8 cellular contexts compared by ENCODE assay signal in the genomic region with DNA sequence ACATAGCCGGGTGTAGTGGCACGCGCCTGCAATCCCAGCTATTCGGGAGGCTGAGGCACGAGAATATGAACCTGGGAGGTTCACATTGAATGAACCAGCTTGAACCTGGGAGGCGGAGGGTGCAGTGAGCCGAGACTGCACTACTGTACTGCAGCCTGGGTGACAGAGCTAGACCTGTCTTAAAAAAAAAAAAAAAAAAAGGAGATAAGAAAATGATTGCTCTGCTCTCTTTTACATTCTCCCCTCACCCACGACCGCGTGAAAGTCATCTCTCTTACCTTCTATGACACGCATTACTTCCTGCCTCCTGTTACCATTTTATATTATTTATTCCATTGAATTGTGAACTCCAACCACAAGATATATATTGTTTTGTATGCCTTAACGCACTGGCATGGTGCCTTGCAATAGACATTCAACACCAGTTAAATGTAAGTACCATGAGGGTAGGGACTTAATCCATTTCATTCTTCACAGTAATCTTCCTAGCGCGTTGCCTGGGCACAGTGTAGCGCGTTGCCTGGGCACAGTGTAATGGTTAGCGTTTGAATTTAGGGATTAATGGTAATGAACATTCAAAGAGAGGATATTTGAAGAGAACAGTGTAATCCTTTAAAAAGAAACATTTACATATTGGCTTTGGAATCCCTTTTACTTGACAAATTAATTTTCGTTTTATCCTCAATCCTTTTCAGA. TPM values are rescaled to one million over a fixed set of nuclear protein-coding genes. Genes with fewer than 3 reads are reported as not detected.
DNase-seq lines count a peak whose midpoint lies in the region; ATAC-seq and TF ChIP-seq lines count a peak whose summit lies in the region.

No MANE protein-coding gene starts in this region.

- TF ChIP-seq CTCF in chondrocyte (IDR thresholded peaks at IDR 0.05) (no peak), osteoblast (IDR thresholded peaks at IDR 0.05; ENCODE audit: extremely low read depth, low read depth, low read length) (no peak)

- H4K20me1 ChIP-seq in BLaER1, result peaks cover 71% of the 10 kb centered on the region
- peaks cover 36% of the 10 kb centered on the region for H4K20me1 ChIP-seq in osteoblast (ENCODE audit: insufficient read depth, low read length)

- H3K9ac ChIP-seq in BLaER1, result peak overlapping the region; percentile 97

- H3K27ac ChIP-seq in BLaER1 (peak overlapping the region; percentile 95; the same call in 1 of the 2 replicates), osteoblast (ENCODE audit: low read depth, low read length) (peak overlapping the region; percentile 95)

- H3K79me2 ChIP-seq in osteoblast (ENCODE audit: insufficient read depth, low read length), result peaks cover 71% of the 10 kb centered on the region

- H2AFZ ChIP-seq in osteoblast (ENCODE audit: low read length), result no peak overlapping the region

- H3K27me3 ChIP-seq in BLaER1, result no peaks in the 10 kb centered on the region
- H3K27me3 ChIP-seq in osteoblast (ENCODE audit: insufficient read depth, low read length), result no peaks in the 10 kb centered on the region

- peaks cover 70% of the 10 kb centered on the region for H3K4me1 ChIP-seq in BLaER1
- H3K4me1 ChIP-seq in osteoblast (ENCODE audit: insufficient read depth, low read length), result peaks cover 48% of the 10 kb centered on the region

- ATAC-seq in HG02973 (IDR thresholded peaks at IDR 0.05; ENCODE audit: unreplicated experiment) (no peak), GM21737 (IDR thresholded peaks at IDR 0.05; ENCODE audit: unreplicated experiment) (no peak)

- peak overlapping the region; percentile 98 for H3K27ac Mint-ChIP-seq in chondrocyte (ENCODE audit: unreplicated experiment)

- H3K9me3 Mint-ChIP-seq in chondrocyte (ENCODE audit: low read depth), result no peaks in the 10 kb centered on the region

- DNase-seq in T follicular helper cell (ENCODE audit: low read depth), result peak; percentile 35
- no peak for DNase-seq in chondrocyte (ENCODE audit: low spot score)
- DNase-seq in osteoblast (ENCODE audit: insufficient read length, low spot score, missing footprints), result no peak
- DNase-seq in NCI-H226, result no peak
- no peak for DNase-seq in SIG-M5 treated with dmso at 0.1 percent for 504 hours (lab: John Stamatoyannopoulos, UW; ENCODE audit: unreplicated experiment)

- H3K27me3 Mint-ChIP-seq in chondrocyte (ENCODE audit: low read depth), result no peaks in the 10 kb centered on the region

- peak overlapping the region; percentile 87 for H3K4me3 ChIP-seq in BLaER1
- H3K4me3 ChIP-seq in osteoblast (ENCODE audit: insufficient read depth, low read length), result peak overlapping the region; percentile 93

- H3K36me3 ChIP-seq in BLaER1, result peaks cover 31% of the 10 kb centered on the region
- peaks cover 9% of the 10 kb centered on the region for H3K36me3 ChIP-seq in osteoblast (ENCODE audit: insufficient read depth, low read length)

- H3K4me2 ChIP-seq in BLaER1 (peak overlapping the region; percentile 90), osteoblast (ENCODE audit: insufficient read depth, low read length) (peak overlapping the region; percentile 81)

- peaks cover 6% of the 10 kb centered on the region for H3K36me3 Mint-ChIP-seq in chondrocyte (ENCODE audit: low read depth)

- H3K4me3 Mint-ChIP-seq in chondrocyte (ENCODE audit: unreplicated experiment), result peak overlapping the region; percentile 87

- H3K4me1 Mint-ChIP-seq in chondrocyte (ENCODE audit: low read depth), result peaks cover 58% of the 10 kb centered on the region

- no peaks in the 10 kb centered on the region for H3K9me3 ChIP-seq in BLaER1
- no peaks in the 10 kb centered on the region for H3K9me3 ChIP-seq in osteoblast (ENCODE audit: low read depth, low read length)

RNA-seq across cellular contexts. Expression of a gene that starts 2.7 kb away (rescaled TPM):
- total RNA-seq in chondrocyte, result 163 to 239 TPM (median 229 TPM) in 3 replicates
- total RNA-seq in osteoblast, result 231 and 243 TPM in 2 replicates
